ENCODE assay signal across 31 cellular contexts in genomic region chr18:7778181-7778580, GRCh38.
DNase-seq lines count a peak whose midpoint lies in the region; ATAC-seq, FAIRE-seq and TF ChIP-seq lines count a peak whose summit lies in the region.
"Had no signal": no experiment of that assay in that cellular context is flagged by ENCODE, and none has a peak within 500 bp of the region (broad histone marks: within the 10 kb centered on the region; RNA-seq: fewer than 3 reads in every experiment).

No MANE protein-coding gene starts in this region.

- peaks cover 6% of the 10 kb centered on the region; the same call in 1 of the 2 replicates for H3K36me3 Mint-ChIP-seq in HFFc6 (ENCODE audit: low read depth)
- no peaks in the 10 kb centered on the region for H3K36me3 Mint-ChIP-seq in stimulated activated effector memory CD8-positive, alpha-beta T cell treated with anti-CD3 and anti-CD28 coated beads, Interleukin-12 subunit alpha, Interleukin-12 subunit beta, amount 100 ng/mL, for 72 hours
- H3K36me3 Mint-ChIP-seq: activated CD8-positive, alpha-beta memory T cell treated with anti-CD3 and anti-CD28 coated beads, Interleukin-2, amount 10 ng/mL, durations not matched to agents 7 days and 5 days had no signal

- peak; percentile 18 for DNase-seq in HFFc6
- DNase-seq in RCC 7860 (ENCODE audit: low spot score): peak; percentile 45
- peak; percentile 63 for DNase-seq in choroid plexus epithelial cell (ENCODE audit: low read depth)
- DNase-seq in stimulated activated effector memory CD8-positive, alpha-beta T cell treated with anti-CD3 and anti-CD28 coated beads, Interleukin-12 subunit alpha, Interleukin-12 subunit beta, amount 100 ng/mL, for 72 hours (ENCODE audit: low spot score in 2 of 2): no peak
- DNase-seq in NK-92 treated with Interleukin-12 subunit alpha and Interleukin-12 subunit beta, amount 100 ng/mL, for 24 hours (lab: John Stamatoyannopoulos, UW): no peak
- DNase-seq in NCI-H187 (lab: John Stamatoyannopoulos, UW): no peak
- DNase-seq: activated CD4-positive, alpha-beta T cell treated with anti-CD3 and anti-CD28 coated beads, Interleukin-2, amount 50 U/mL, for 4 hours; activated CD4-positive, CD25-positive, alpha-beta regulatory T cell; activated CD8-positive, alpha-beta memory T cell treated with anti-CD3 and anti-CD28 coated beads, Interleukin-2, amount 10 ng/mL, durations not matched to agents 7 days and 5 days; activated naive CD4-positive, alpha-beta T cell; activated naive CD8-positive, alpha-beta T cell treated with anti-CD3 and anti-CD28 coated beads, Interleukin-2, amount 50 U/mL, for 24 hours; activated T-cell treated with anti-CD3 and anti-CD28 coated beads, Interleukin-2, amount 50 U/mL, for 72 hours; H9; Kasumi-1; left ventricle myocardium inferior; mesendoderm; MV-4-11; NCI-H146; NCI-H510A; right cardiac atrium; stimulated activated CD4-positive, alpha-beta T cell treated with anti-CD3 and anti-CD28 coated beads, Interleukin-2, amount 100 ng/mL, for 48 hours; stomach had no signal

- TF ChIP-seq CTCF in HFFc6 (IDR thresholded peaks at IDR 0.05): no peak
- TF ChIP-seq CTCF in choroid plexus epithelial cell (conservative IDR thresholded peaks at IDR 0.05; ENCODE audit: low read depth, low read length): no peak

- no peak overlapping the region for H3K4me3 ChIP-seq in choroid plexus epithelial cell (ENCODE audit: low read depth, low read length)
- H3K4me3 ChIP-seq: BLaER1 treated with 17β-estradiol and CSF1 and Interleukin-3, amounts not matched to agents 10 nM and 100 nM; left ventricle myocardium inferior; SK-N-MC; stomach; vagina had no signal

- no peaks in the 10 kb centered on the region for H3K9me3 Mint-ChIP-seq in HFFc6
- no peaks in the 10 kb centered on the region for H3K9me3 Mint-ChIP-seq in stimulated activated effector memory CD8-positive, alpha-beta T cell treated with anti-CD3 and anti-CD28 coated beads, Interleukin-12 subunit alpha, Interleukin-12 subunit beta, amount 100 ng/mL, for 72 hours
- H3K9me3 Mint-ChIP-seq: activated T-cell treated with anti-CD3 and anti-CD28 coated beads, Interleukin-2, amount 50 U/mL, for 72 hours; neural crest cell; T-helper 1 cell treated with Interleukin-12 subunit alpha and Interleukin-12 subunit beta and Interleukin-4 antibody, amounts not matched to agents 30 μg/mL and 1 μg/mL, for 36 hours had no signal

- no peak overlapping the region for H3K4me3 Mint-ChIP-seq in HFFc6
- H3K4me3 Mint-ChIP-seq in stimulated activated effector memory CD8-positive, alpha-beta T cell treated with anti-CD3 and anti-CD28 coated beads, Interleukin-12 subunit alpha, Interleukin-12 subunit beta, amount 100 ng/mL, for 72 hours: no peak overlapping the region
- H3K4me3 Mint-ChIP-seq: activated CD8-positive, alpha-beta memory T cell treated with anti-CD3 and anti-CD28 coated beads, Interleukin-2, amount 10 ng/mL, durations not matched to agents 7 days and 5 days; activated naive CD8-positive, alpha-beta T cell treated with anti-CD3 and anti-CD28 coated beads, Interleukin-2, amount 50 U/mL, for 24 hours; activated T-cell treated with anti-CD3 and anti-CD28 coated beads, Interleukin-2, amount 50 U/mL, for 72 hours; H9; neural crest cell; T-helper 1 cell treated with Interleukin-12 subunit alpha and Interleukin-12 subunit beta and Interleukin-4 antibody, amounts not matched to agents 30 μg/mL and 1 μg/mL, for 36 hours had no signal

- H3K4me1 Mint-ChIP-seq in HFFc6 (ENCODE audit: low read depth): peaks cover 7% of the 10 kb centered on the region; the same call in 1 of the 2 replicates
- no peaks in the 10 kb centered on the region for H3K4me1 Mint-ChIP-seq in stimulated activated effector memory CD8-positive, alpha-beta T cell treated with anti-CD3 and anti-CD28 coated beads, Interleukin-12 subunit alpha, Interleukin-12 subunit beta, amount 100 ng/mL, for 72 hours
- H3K4me1 Mint-ChIP-seq: activated CD8-positive, alpha-beta memory T cell treated with anti-CD3 and anti-CD28 coated beads, Interleukin-2, amount 10 ng/mL, durations not matched to agents 7 days and 5 days; activated naive CD8-positive, alpha-beta T cell treated with anti-CD3 and anti-CD28 coated beads, Interleukin-2, amount 50 U/mL, for 24 hours; H9 had no signal

- FAIRE-seq in RCC 7860 (lab: Jason Lieb, UNC): peak; percentile 85
- FAIRE-seq: G401.6, HepG2, islet of Langerhans had no signal

- H3K27ac Mint-ChIP-seq in HFFc6: no peak overlapping the region
- H3K27ac Mint-ChIP-seq in stimulated activated effector memory CD8-positive, alpha-beta T cell treated with anti-CD3 and anti-CD28 coated beads, Interleukin-12 subunit alpha, Interleukin-12 subunit beta, amount 100 ng/mL, for 72 hours: no peak overlapping the region
- H3K27ac Mint-ChIP-seq: activated CD8-positive, alpha-beta memory T cell treated with anti-CD3 and anti-CD28 coated beads, Interleukin-2, amount 10 ng/mL, durations not matched to agents 7 days and 5 days; activated naive CD8-positive, alpha-beta T cell treated with anti-CD3 and anti-CD28 coated beads, Interleukin-2, amount 50 U/mL, for 24 hours; activated T-cell treated with anti-CD3 and anti-CD28 coated beads, Interleukin-2, amount 50 U/mL, for 72 hours; H9; T-helper 1 cell treated with Interleukin-12 subunit alpha and Interleukin-12 subunit beta and Interleukin-4 antibody, amounts not matched to agents 30 μg/mL and 1 μg/mL, for 36 hours had no signal

- no peaks in the 10 kb centered on the region; the same call in 1 of the 2 replicates for H3K27me3 Mint-ChIP-seq in HFFc6 (ENCODE audit: insufficient read depth)
- H3K27me3 Mint-ChIP-seq: activated CD8-positive, alpha-beta memory T cell treated with anti-CD3 and anti-CD28 coated beads, Interleukin-2, amount 10 ng/mL, durations not matched to agents 7 days and 5 days; activated naive CD8-positive, alpha-beta T cell treated with anti-CD3 and anti-CD28 coated beads, Interleukin-2, amount 50 U/mL, for 24 hours had no signal

- ATAC-seq in stimulated activated effector memory CD8-positive, alpha-beta T cell treated with anti-CD3 and anti-CD28 coated beads, Interleukin-12 subunit alpha, Interleukin-12 subunit beta, amount 100 ng/mL, for 72 hours: peak; percentile 42
- ATAC-seq in GM21447 (IDR thresholded peaks at IDR 0.05; ENCODE audit: unreplicated experiment): no peak
- ATAC-seq: activated CD8-positive, alpha-beta memory T cell treated with anti-CD3 and anti-CD28 coated beads, Interleukin-2, amount 10 ng/mL, durations not matched to agents 7 days and 5 days; activated naive CD8-positive, alpha-beta T cell treated with anti-CD3 and anti-CD28 coated beads, Interleukin-2, amount 50 U/mL, for 24 hours; HepG2; right cardiac atrium had no signal

Comparison
In these comparisons a context has a peak if more than half of its experiments do, and no peak if none do; other contexts are left out.
1. DNase-seq: peak in HFFc6 (single experiment), RCC 7860 (single experiment) and choroid plexus epithelial cell (single experiment); none in stimulated activated effector memory CD8-positive, alpha-beta T cell treated with anti-CD3 and anti-CD28 coated beads, Interleukin-12 subunit alpha, Interleukin-12 subunit beta, amount 100 ng/mL, for 72 hours (0 of 2), NK-92 treated with Interleukin-12 subunit alpha and Interleukin-12 subunit beta, amount 100 ng/mL, for 24 hours (single experiment) and NCI-H187 (0 of 2).